ENCODE assay signal across 18 cellular contexts in the genomic region with DNA sequence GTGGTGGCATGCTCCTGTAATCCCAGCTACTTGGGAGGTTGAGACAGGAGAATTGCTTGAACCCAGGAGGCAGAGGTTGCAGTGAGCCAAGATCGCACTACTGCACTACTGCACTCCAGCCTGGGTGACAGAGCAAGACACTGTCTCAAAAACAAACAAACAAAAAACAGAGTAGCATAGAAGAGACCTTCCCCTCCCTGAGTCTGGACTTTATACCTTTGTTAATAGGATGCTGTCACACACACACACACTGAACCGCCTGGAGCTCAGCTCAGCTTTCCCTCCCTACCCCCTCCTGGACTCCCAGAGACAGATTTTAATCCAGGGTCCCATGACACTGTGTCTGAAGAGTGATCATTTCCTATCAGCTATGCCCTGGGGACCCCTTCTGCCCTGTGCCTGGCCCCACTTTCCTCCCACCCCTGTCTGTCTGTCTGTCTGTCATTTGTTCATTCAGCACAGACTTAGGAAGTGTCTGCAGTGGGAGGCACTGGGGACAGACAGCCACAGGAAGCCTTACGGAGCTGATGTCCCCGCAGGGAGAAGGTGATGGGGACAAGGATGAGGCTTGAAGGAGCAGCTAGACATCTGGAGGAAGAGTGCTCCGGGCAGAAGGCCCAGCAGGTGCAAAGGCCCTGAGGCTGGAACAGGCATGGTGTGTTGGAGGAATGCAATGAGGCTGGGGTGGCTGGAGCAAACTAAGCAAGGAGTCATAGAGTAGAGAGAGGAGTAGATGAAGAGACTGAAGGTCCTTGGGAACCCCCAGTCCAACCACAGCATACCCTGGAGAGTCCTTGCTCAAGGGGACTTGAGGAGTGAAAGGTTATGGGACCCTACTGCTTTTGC. TPM values are rescaled to one million over a fixed set of nuclear protein-coding genes. Genes with fewer than 3 reads are reported as not detected.
DNase-seq lines count a peak whose midpoint lies in the region; ATAC-seq, FAIRE-seq and TF ChIP-seq lines count a peak whose summit lies in the region.
"Had no signal": no experiment of that assay in that cellular context is flagged by ENCODE, and none has a peak within 500 bp of the region (broad histone marks: within the 10 kb centered on the region; RNA-seq: fewer than 3 reads in every experiment).

No MANE protein-coding gene starts in this region.

- H4K8ac ChIP-seq in H9 (replicated peaks; ENCODE audit: insufficient read length, low read depth, low read length) = no peak overlapping the region

- RAD21 ChIA-PET in GM12878 (lab: Charles Lee; ENCODE audit: unreplicated experiment) = interaction anchor here (1.4 to 2.2 kb wide), 4 partner anchors 17 to 39 kb away, joined by 4 to 10 read pairs (median 6); no protein-coding TSS in a partner anchor

- peaks cover 12% of the 10 kb centered on the region for H3K79me1 ChIP-seq in H9 (ENCODE audit: insufficient read depth, low read depth, low read length, poor library complexity, severe bottlenecking)

- no peak overlapping the region for H2BK12ac ChIP-seq in H9 (ENCODE audit: insufficient read length, low read depth, low read length)

- H3K4me1 ChIP-seq in CD4-positive, CD25-positive, alpha-beta regulatory T cell (ENCODE audit: control insufficient read depth, insufficient read depth, low read length, poor library complexity, severe bottlenecking) = peaks cover 16% of the 10 kb centered on the region
- H3K4me1 ChIP-seq in H9 (ENCODE audit: insufficient read depth, low read length) (no peaks in the 10 kb centered on the region), GM12878 (ENCODE audit: control insufficient read depth, insufficient read depth, low read length) (peaks cover 24% of the 10 kb centered on the region)
- peaks cover 5 to 17% of the 10 kb centered on the region in 2 donors for H3K4me1 ChIP-seq in naive thymus-derived CD4-positive, alpha-beta T cell (ENCODE audit: control insufficient read depth in 2 of 2, insufficient read depth in 2 of 2, low read length in 2 of 2)

- H3K9me3 Mint-ChIP-seq in CD4-positive, CD25-positive, alpha-beta regulatory T cell = no peaks in the 10 kb centered on the region
- no peaks in the 10 kb centered on the region for H3K9me3 Mint-ChIP-seq in H9
- peaks cover 0 to 3% (median 0%) of the 10 kb centered on the region in 11 donors for H3K9me3 Mint-ChIP-seq in naive thymus-derived CD4-positive, alpha-beta T cell

- no peaks in the 10 kb centered on the region for H3K27me3 Mint-ChIP-seq in CD4-positive, CD25-positive, alpha-beta regulatory T cell
- H3K27me3 Mint-ChIP-seq in H9 (ENCODE audit: low read depth) = peaks cover 2% of the 10 kb centered on the region; the same call in 1 of the 2 replicates
- no peaks in the 10 kb centered on the region for H3K27me3 Mint-ChIP-seq in naive thymus-derived CD4-positive, alpha-beta T cell

- H3K27ac ChIP-seq in CD4-positive, CD25-positive, alpha-beta regulatory T cell (ENCODE audit: insufficient read depth, low read length, poor library complexity, severe bottlenecking) = no peak overlapping the region
- no peak overlapping the region for H3K27ac ChIP-seq in H9 (ENCODE audit: insufficient read length, low read depth, low read length)
- H3K27ac ChIP-seq in GM12878 (ENCODE audit: control insufficient read depth, insufficient read depth) = peak overlapping the region; percentile 22
- no peak overlapping the region for H3K27ac ChIP-seq in naive thymus-derived CD4-positive, alpha-beta T cell (ENCODE audit: low read depth, low read length)
- H3K27ac ChIP-seq: ascending aorta, epithelial cell of prostate, gastroesophageal sphincter, SK-N-MC had no signal

- no peak overlapping the region for H3K4ac ChIP-seq in H9 (ENCODE audit: low read depth, low read length)

- no peak overlapping the region for H2BK20ac ChIP-seq in H9 (ENCODE audit: low read depth, low read length, poor library complexity, severe bottlenecking)

- no CpG with 5 or more reads among the region's 5 CpGs for WGBS in H9 (ENCODE audit: extremely low coverage, insufficient read length, low lambda C conversion rate)
- WGBS in GM12878 (ENCODE audit: insufficient coverage, insufficient replicate concordance, low lambda C conversion rate, missing lambda C conversion rate) = 71% methylated on average over 5 of the region's 5 CpGs

- POLR2A ChIA-PET in GM12878 (lab: Charles Lee) = interaction anchor here (0.5 to 6.7 kb wide), 2 partner anchors 18 to 147 kb away, joined by 3 to 111 read pairs; no protein-coding TSS in a partner anchor
- POLR2A ChIA-PET in naive thymus-derived CD4-positive, alpha-beta T cell (lab: Charles Lee) = interaction anchor here (1.0 kb wide), 1 partner anchor 107 kb away, joined by 3 read pairs; a partner anchor contains a TSS

- H2BK5ac ChIP-seq in H9 (ENCODE audit: insufficient read length, low read length) = no peak overlapping the region

- H3K4me1 Mint-ChIP-seq in CD4-positive, CD25-positive, alpha-beta regulatory T cell = peaks cover 0 to 57% (median 20%) of the 10 kb centered on the region in 4 donors
- H3K4me1 Mint-ChIP-seq in H9 = peaks cover 18 to 24% of the 10 kb centered on the region in 2 experiments
- H3K4me1 Mint-ChIP-seq in naive thymus-derived CD4-positive, alpha-beta T cell = peaks cover 27 to 49% (median 40%) of the 10 kb centered on the region in 7 donors

- TF ChIP-seq RAD21 in GM12878 (IDR thresholded peaks at IDR 0.05; ENCODE audit: insufficient read depth, low read depth, low read length) = no peak

- peaks cover 7% of the 10 kb centered on the region for H3K23me2 ChIP-seq in H9 (ENCODE audit: insufficient read length, low read depth, low read length, poor library complexity, severe bottlenecking)

- H4K5ac ChIP-seq in H9 (ENCODE audit: insufficient read length, low read depth, low read length) = no peak overlapping the region

- H3T11ph ChIP-seq in H9 (ENCODE audit: low read length) = no peak overlapping the region

- H3K14ac ChIP-seq in H9 (ENCODE audit: insufficient read depth, low read length) = no peak overlapping the region

- TF ChIP-seq EP300 in GM12878 (IDR thresholded peaks at IDR 0.05; ENCODE audit: borderline replicate concordance in 1 of 2, control insufficient read depth in 1 of 2, low read depth in 2 of 2, low read length in 2 of 2) = no peak

- in situ Hi-C loops in GM12878 (cut with MboI) = no loop called here

- no peak overlapping the region for H4K91ac ChIP-seq in H9 (ENCODE audit: insufficient read length, low read depth, low read length)

- TF ChIP-seq CTCF in H9 (conservative IDR thresholded peaks at IDR 0.05) (no peak), GM12878 (IDR thresholded peaks at IDR 0.05 in 2 of 3, conservative IDR thresholded peaks at IDR 0.05 in 1 of 3; ENCODE audit: control insufficient read depth in 2 of 3, extremely low read depth in 1 of 3, insufficient read depth in 1 of 3, low read depth in 3 of 3, low read length in 3 of 3) (no peak)

- H4K20me1 ChIP-seq in H9 (ENCODE audit: control insufficient read depth, insufficient read depth, insufficient read length) (no peaks in the 10 kb centered on the region), GM12878 (ENCODE audit: control insufficient read depth, insufficient read depth) (no peaks in the 10 kb centered on the region)

- no peaks in the 10 kb centered on the region for H3K27me3 ChIP-seq in CD4-positive, CD25-positive, alpha-beta regulatory T cell (ENCODE audit: control insufficient read depth, insufficient read depth, low read length)
- H3K27me3 ChIP-seq in H9 (ENCODE audit: insufficient read depth, low read length) (no peaks in the 10 kb centered on the region), GM12878 (replicated peaks in 1 of 2; ENCODE audit: control insufficient read depth in 2 of 2, insufficient read depth in 2 of 2, low read length in 1 of 2) (no peaks in the 10 kb centered on the region)
- H3K27me3 ChIP-seq in naive thymus-derived CD4-positive, alpha-beta T cell (ENCODE audit: control insufficient read depth in 2 of 2, insufficient read depth in 2 of 2, low read length in 2 of 2) = no peaks in the 10 kb centered on the region
- H3K27me3 ChIP-seq: ascending aorta, gastroesophageal sphincter had no signal

- H3K79me2 ChIP-seq in H9 (ENCODE audit: insufficient read depth, low read length) = peaks cover 25% of the 10 kb centered on the region; the same call in 1 of the 2 replicates
- peaks cover 57% of the 10 kb centered on the region for H3K79me2 ChIP-seq in GM12878 (ENCODE audit: control insufficient read depth, insufficient read depth, low read length)

- H3K9ac ChIP-seq in H9 (ENCODE audit: extremely low read depth, insufficient read length, low read length) = no peak overlapping the region
- no peak overlapping the region for H3K9ac ChIP-seq in GM12878 (ENCODE audit: control insufficient read depth, insufficient read depth, low read length)

- H3K4me2 ChIP-seq in H9 (ENCODE audit: insufficient read depth, insufficient read length, low read length) = no peak overlapping the region
- H3K4me2 ChIP-seq in GM12878 (ENCODE audit: control insufficient read depth, insufficient read depth) = peak overlapping the region; percentile 65

- H3K56ac ChIP-seq in H9 (ENCODE audit: insufficient read length, low read depth, low read length) = no peak overlapping the region

- CTCF ChIA-PET in GM12878 (lab: Yijun Ruan, JAX) = interaction anchor here (0.6 to 6.8 kb wide), 4 partner anchors 19 to 1625 kb away, joined by 3 to 52 read pairs (median 6); no protein-coding TSS in a partner anchor
- CTCF ChIA-PET in naive thymus-derived CD4-positive, alpha-beta T cell (lab: Charles Lee) = no interaction called here

- H2BK15ac ChIP-seq in H9 (ENCODE audit: low read depth, low read length) = no peak overlapping the region

- no peak for TF ChIP-seq POLR2A in GM12878 (IDR thresholded peaks at IDR 0.05; ENCODE audit: low read depth, low read length)

- H2AK5ac ChIP-seq in H9 (ENCODE audit: insufficient read length, low read length) = no peak overlapping the region

- peak overlapping the region in 2 of 3 donors; percentile 49 to 95 for H3K27ac Mint-ChIP-seq in CD4-positive, CD25-positive, alpha-beta regulatory T cell
- peak overlapping the region in 2 of 3 experiments; percentile 29 to 64; a peak in 6 of 7 replicates for H3K27ac Mint-ChIP-seq in H9
- H3K27ac Mint-ChIP-seq in naive thymus-derived CD4-positive, alpha-beta T cell = peak overlapping the region in 6 of 9 donors; percentile 29 to 79 (median 65)

- H2BK120ac ChIP-seq in H9 (ENCODE audit: low read depth, low read length, poor library complexity, severe bottlenecking) = no peak overlapping the region

- H3K4me3 Mint-ChIP-seq in CD4-positive, CD25-positive, alpha-beta regulatory T cell = peak overlapping the region in 1 of 4 donors; percentile 68
- no peak overlapping the region; a peak in 2 of 5 replicates for H3K4me3 Mint-ChIP-seq in H9
- H3K4me3 Mint-ChIP-seq in naive thymus-derived CD4-positive, alpha-beta T cell = peak overlapping the region in 1 of 10 donors; percentile 59

- no peak for ATAC-seq in CD4-positive, CD25-positive, alpha-beta regulatory T cell (ENCODE audit: low read depth in 2 of 2)
- no peak for ATAC-seq in GM12878
- no peak for ATAC-seq in naive thymus-derived CD4-positive, alpha-beta T cell
- ATAC-seq: gastroesophageal sphincter, PC-3 had no signal

- DNase-seq in CD4-positive, CD25-positive, alpha-beta regulatory T cell = no peak
- no peak for DNase-seq in H9
- DNase-seq in GM12878 (ENCODE audit: low read depth, low spot score) = no peak
- no peak for DNase-seq in naive thymus-derived CD4-positive, alpha-beta T cell
- no peak for DNase-seq in NCI-H748 (lab: John Stamatoyannopoulos, UW; ENCODE audit: unreplicated experiment)
- DNase-seq in occipital lobe (lab: John Stamatoyannopoulos, UW) = no peak
- DNase-seq in stimulated activated CD4-positive, alpha-beta T cell treated with anti-CD3 and anti-CD28 coated beads, Interleukin-2, amount 100 ng/mL, for 24 hours = no peak
- DNase-seq: activated effector memory CD4-positive, alpha-beta T cell treated with Interleukin-2 at 50 U/mL for 16 hours; DMS79; NCI-H524 treated with DMSO at 0.1 percent for 48 hours; PC-3; stimulated activated CD4-positive, alpha-beta T cell treated with anti-CD3 and anti-CD28 coated beads, Interleukin-15, amount 100 ng/mL, for 24 hours had no signal

- no peak for FAIRE-seq in GM12878 (lab: Jason Lieb, UNC)
- FAIRE-seq: colon had no signal

- H3K36me3 Mint-ChIP-seq in CD4-positive, CD25-positive, alpha-beta regulatory T cell = peaks cover 20% of the 10 kb centered on the region
- peaks cover 20 to 43% (median 27%) of the 10 kb centered on the region in 3 experiments for H3K36me3 Mint-ChIP-seq in H9 (ENCODE audit: insufficient read depth in 1 of 3, low read depth in 3 of 3)
- peaks cover 0 to 29% (median 3%) of the 10 kb centered on the region in 5 donors for H3K36me3 Mint-ChIP-seq in naive thymus-derived CD4-positive, alpha-beta T cell

- H3K23ac ChIP-seq in H9 (ENCODE audit: insufficient read length, low read depth, low read length) = no peak overlapping the region

- no peak overlapping the region for H3K4me3 ChIP-seq in CD4-positive, CD25-positive, alpha-beta regulatory T cell (ENCODE audit: low read depth, low read length)
- H3K4me3 ChIP-seq in GM12878 = peak overlapping the region; percentile 53; the same call in 1 of the 2 replicates
- no peak overlapping the region for H3K4me3 ChIP-seq in naive thymus-derived CD4-positive, alpha-beta T cell (ENCODE audit: low read length)
- H3K4me3 ChIP-seq: ascending aorta, gastroesophageal sphincter, lung, SK-N-MC had no signal

- no peaks in the 10 kb centered on the region for H3K36me3 ChIP-seq in CD4-positive, CD25-positive, alpha-beta regulatory T cell (ENCODE audit: control insufficient read depth, insufficient read depth, low read length)
- H3K36me3 ChIP-seq in GM12878 (ENCODE audit: control insufficient read depth in 2 of 2, insufficient read depth in 2 of 2, low read length in 1 of 2) = peaks cover 0 to 3% of the 10 kb centered on the region in 2 experiments; a peak in 2 of 4 replicates
- H3K36me3 ChIP-seq in naive thymus-derived CD4-positive, alpha-beta T cell (ENCODE audit: control insufficient read depth in 2 of 3, insufficient read depth in 3 of 3, low read length in 3 of 3) = peaks cover 0 to 28% (median 0%) of the 10 kb centered on the region in 3 experiments
- H3K36me3 ChIP-seq: ascending aorta had no signal

- H3K18ac ChIP-seq in H9 (ENCODE audit: insufficient read length, low read depth, low read length) = no peak overlapping the region

- SMC1A ChIA-PET in GM12878 (lab: Charles Lee; ENCODE audit: uncharacterized antibody, unreplicated experiment) = interaction anchor here (1.0 to 4.8 kb wide), 4 partner anchors 19 to 55 kb away, joined by 3 to 83 read pairs (median 6); no protein-coding TSS in a partner anchor

- no peaks in the 10 kb centered on the region for H3K9me3 ChIP-seq in CD4-positive, CD25-positive, alpha-beta regulatory T cell (ENCODE audit: control insufficient read depth in 2 of 2, low read length in 2 of 2)
- H3K9me3 ChIP-seq in H9 (ENCODE audit: control insufficient read depth, low read depth, low read length) (no peaks in the 10 kb centered on the region), GM12878 (replicated peaks; ENCODE audit: control insufficient read depth, insufficient read depth, low read length) (no peaks in the 10 kb centered on the region)
- H3K9me3 ChIP-seq in naive thymus-derived CD4-positive, alpha-beta T cell (ENCODE audit: control insufficient read depth in 2 of 3, low read length in 3 of 3) = no peaks in the 10 kb centered on the region
- H3K9me3 ChIP-seq: ascending aorta, gastroesophageal sphincter had no signal

- H2AFZ ChIP-seq in H9 (ENCODE audit: low read length) = no peak overlapping the region
- H2AFZ ChIP-seq in GM12878 (ENCODE audit: control insufficient read depth, low read depth, low read length) = no peak overlapping the region

- no TSS peak for BruUV-seq in GM12878 (replicated peaks; lab: Mats Ljungman, UMichigan)

- intact Hi-C loops in GM12878 (cut with micrococcal nuclease; ENCODE audit: unreplicated experiment) = loop anchor here (5.0 kb wide), 1 partner anchor 57 kb away; no protein-coding TSS in a partner anchor
- intact Hi-C loops in naive thymus-derived CD4-positive, alpha-beta T cell (cut with micrococcal nuclease) = no loop called here

RNA-seq across cellular contexts. Expression of a gene that starts 4.9 kb away (rescaled TPM):
- total RNA-seq in CD4-positive, CD25-positive, alpha-beta regulatory T cell = 20.2 TPM
- polyA plus RNA-seq in CD4-positive, CD25-positive, alpha-beta regulatory T cell = 10 to 100 TPM; 10.1 to 14.5 (median 12.2) TPM
- total RNA-seq in H9 (2021) = 62.6 and 66.5 TPM in 2 replicates
- 93.8 and 104 TPM in 2 replicates for total RNA-seq in GM12878 (2013; cell fraction: nucleolus; rRNA removed)
- 46.3 and 46.8 TPM in 2 replicates for total RNA-seq in GM12878 (2014; rRNA removed)
- 17.3 and 18.2 TPM in 2 replicates for total RNA-seq in GM12878 (2014; rRNA removed; fragmentation: Illumina TruSeq; extraction: Trizol)
- 41.7 and 43.1 TPM in 2 replicates for total RNA-seq in GM12878 (2021)
- 7.7 TPM for polyA plus RNA-seq in GM12878 (2011; ENCODE audit: low read depth)
- 29.5 and 62.1 TPM in 2 replicates for polyA plus RNA-seq in GM12878 (2011; rRNA removed)
- polyA plus RNA-seq in GM12878 (2011; cell fraction: cytosol; rRNA removed) = 70.2 and 82.3 TPM in 2 replicates
- polyA plus RNA-seq in GM12878 (2011; cell fraction: nucleus; rRNA removed) = 88.0 and 94.5 TPM in 2 replicates
- polyA plus RNA-seq in GM12878 (2012) = 23.1 and 31.6 TPM in 2 replicates
- polyA plus RNA-seq in GM12878 (2014; fragmentation: Illumina TruSeq; extraction: Trizol) = 12.7 and 16.2 TPM in 2 replicates
- polyA plus RNA-seq in GM12878 (2014; fragmentation: Nextera tagmentation; extraction: Ambion mirVana) = 1 to 10 TPM in 1 of 2 experiments, under 1 TPM in 1; 0.34 to 1.9 TPM
- polyA plus RNA-seq in GM12878 (2014; rRNA removed) = 53.6 and 55.4 TPM in 2 replicates
- 10 to 100 TPM; 19.9 to 21.6 TPM for polyA plus RNA-seq in GM12878 (2016; fragmentation: Nextera tagmentation; extraction: Ambion mirVana)
- polyA minus RNA-seq in GM12878 (2011; rRNA and poly(A)+ RNA removed) = 68.0 and 73.3 TPM in 2 replicates
- 18.3 and 19.1 TPM in 2 replicates for polyA minus RNA-seq in GM12878 (2011; cell fraction: cytosol; rRNA and poly(A)+ RNA removed)
- 24.3 and 31.7 TPM in 2 replicates for polyA minus RNA-seq in GM12878 (2011; cell fraction: nucleus; rRNA and poly(A)+ RNA removed)
- 10 to 100 TPM; 17.2 to 32.4 (median 27.4) TPM for total RNA-seq in naive thymus-derived CD4-positive, alpha-beta T cell
- 10 to 100 TPM; 11.2 to 12.3 TPM for polyA plus RNA-seq in naive thymus-derived CD4-positive, alpha-beta T cell
- total RNA-seq in occipital lobe = 50.7 TPM
